Comparison of ENCODE assay signal across 11 cellular contexts in the genomic region with DNA sequence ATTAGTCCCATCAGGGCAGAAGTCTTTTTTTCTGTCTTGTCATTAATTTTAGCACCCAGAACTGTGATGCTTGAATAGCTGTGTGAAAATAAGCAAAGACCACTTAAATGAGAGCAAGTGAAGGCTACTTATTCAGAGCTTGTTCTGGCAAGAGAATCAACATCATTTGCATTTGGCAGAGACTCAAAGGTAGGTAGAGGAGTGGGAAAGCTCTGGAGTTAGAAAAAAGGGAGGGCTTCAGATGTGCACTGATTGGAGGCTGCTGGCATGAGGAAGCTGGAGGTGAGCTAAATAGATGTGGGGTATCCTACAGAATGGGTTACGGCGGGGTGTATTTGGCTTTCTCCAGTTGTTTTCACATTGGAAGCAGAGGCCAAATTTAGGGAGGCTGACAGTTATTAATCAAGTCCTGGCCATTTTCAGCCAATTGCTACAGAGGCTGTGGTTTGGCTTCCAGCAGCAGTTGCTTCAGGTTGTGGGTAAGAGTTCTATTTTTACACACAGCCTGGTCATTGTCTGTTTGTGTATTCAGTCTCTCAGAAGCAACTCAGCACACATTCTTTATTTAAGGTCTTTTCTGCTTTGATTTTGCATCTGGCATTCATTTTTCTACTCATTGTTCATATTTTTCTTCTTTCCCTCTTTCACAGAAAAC.
DNase-seq lines count a peak whose midpoint lies in the region; ATAC-seq and TF ChIP-seq lines count a peak whose summit lies in the region.
"Had no signal": no experiment of that assay in that cellular context is flagged by ENCODE, and none has a peak within 500 bp of the region (broad histone marks: within the 10 kb centered on the region; RNA-seq: fewer than 3 reads in every experiment).

No MANE protein-coding gene starts in this region.

- H3K9ac ChIP-seq in fibroblast of lung (ENCODE audit: insufficient read depth, low read length), result no peak overlapping the region
- H3K9ac ChIP-seq in smooth muscle cell (ENCODE audit: low read depth), result no peak overlapping the region
- H3K9ac ChIP-seq: neural progenitor cell had no signal

- H4K20me1 ChIP-seq in fibroblast of lung (ENCODE audit: control insufficient read depth, extremely low read depth, insufficient read depth, low read length) (no peaks in the 10 kb centered on the region), smooth muscle cell (ENCODE audit: low read depth) (no peaks in the 10 kb centered on the region)

- H3K27me3 ChIP-seq in fibroblast of lung (ENCODE audit: control insufficient read depth, insufficient read depth, low read length) (no peaks in the 10 kb centered on the region), smooth muscle cell (ENCODE audit: low read depth) (no peaks in the 10 kb centered on the region)
- H3K27me3 ChIP-seq: neural progenitor cell had no signal

- H3K4me3 ChIP-seq in fibroblast of lung (replicated peaks in 1 of 4; ENCODE audit: control extremely low read depth in 1 of 4, insufficient read depth in 1 of 4, low read depth in 3 of 4, low read length in 4 of 4), result no peak overlapping the region
- H3K4me3 ChIP-seq in smooth muscle cell, result no peak overlapping the region
- H3K4me3 ChIP-seq: neural progenitor cell had no signal

- no peak for ATAC-seq in HG02763 (IDR thresholded peaks at IDR 0.05; ENCODE audit: unreplicated experiment)
- ATAC-seq: activated CD4-positive, CD25-positive, alpha-beta regulatory T cell treated with anti-CD3 and anti-CD28 coated beads, Interleukin-2, amount 50 U/mL, for 24 hours had no signal

- H3K36me3 ChIP-seq in fibroblast of lung (ENCODE audit: control insufficient read depth, insufficient read depth, low read length), result no peaks in the 10 kb centered on the region
- peaks cover 11% of the 10 kb centered on the region for H3K36me3 ChIP-seq in smooth muscle cell (ENCODE audit: low read depth)
- H3K36me3 ChIP-seq: neural progenitor cell had no signal

- DNase-seq in DMS53 (lab: John Stamatoyannopoulos, UW) (peak; percentile 6), DMS53 treated with DMSO at 0.1 percent for 48 hours (lab: John Stamatoyannopoulos, UW; ENCODE audit: unreplicated experiment) (no peak), NCI-H526 treated with DMSO at 0.1 percent for 48 hours (lab: John Stamatoyannopoulos, UW) (peak; percentile 29), fibroblast of lung (ENCODE audit: low read depth in 2 of 2) (peak; percentile 89 to 93), smooth muscle cell (lab: John Stamatoyannopoulos, UW; ENCODE audit: unreplicated experiment) (no peak), EL (no peak)
- no peak for DNase-seq in activated naive CD4-positive, alpha-beta T cell treated with anti-CD3 and anti-CD28 coated beads, Interleukin-2, amount 50 U/mL, for 16 hours

- H3K79me2 ChIP-seq in fibroblast of lung (ENCODE audit: control insufficient read depth, insufficient read depth, low read length) (no peaks in the 10 kb centered on the region), smooth muscle cell (ENCODE audit: low read depth) (no peaks in the 10 kb centered on the region)

- TF ChIP-seq CTCF in fibroblast of lung (conservative IDR thresholded peaks at IDR 0.05 in 1 of 2, IDR thresholded peaks at IDR 0.05 in 1 of 2; ENCODE audit: low read depth in 1 of 2, low read length in 2 of 2) (no peak), smooth muscle cell (IDR thresholded peaks at IDR 0.05; ENCODE audit: borderline replicate concordance, insufficient read depth, poor library complexity, severe bottlenecking) (no peak)

- H3K27ac ChIP-seq in fibroblast of lung (ENCODE audit: insufficient read depth, low read length), result no peak overlapping the region
- H3K27ac ChIP-seq in smooth muscle cell (ENCODE audit: low read depth), result peak overlapping the region; percentile 55
- H3K27ac ChIP-seq: 22Rv1, neural progenitor cell had no signal

- H3K4me2 ChIP-seq in fibroblast of lung (ENCODE audit: extremely low read depth, insufficient read depth, low read length), result peak overlapping the region; percentile 65
- peak overlapping the region; percentile 48 for H3K4me2 ChIP-seq in smooth muscle cell
- H3K4me2 ChIP-seq: neural progenitor cell had no signal

- H3K4me1 ChIP-seq in fibroblast of lung (ENCODE audit: control insufficient read depth, extremely low read depth, insufficient read depth, low read length) (peaks cover 2% of the 10 kb centered on the region), smooth muscle cell (ENCODE audit: low read depth) (peaks cover 10% of the 10 kb centered on the region)
- H3K4me1 ChIP-seq: neural progenitor cell had no signal

- peaks cover 20% of the 10 kb centered on the region for H3F3A ChIP-seq in smooth muscle cell (ENCODE audit: low read depth)

- H3K9me3 ChIP-seq in fibroblast of lung (ENCODE audit: control insufficient read depth, insufficient read depth, low read depth, low read length) (no peaks in the 10 kb centered on the region), smooth muscle cell (replicated peaks; ENCODE audit: low read depth) (peaks cover 10% of the 10 kb centered on the region)

- 68% methylated on average over 2 of the region's 2 CpGs for WGBS in smooth muscle cell (ENCODE audit: low lambda C conversion rate)

- H2AFZ ChIP-seq in fibroblast of lung (ENCODE audit: low read length) (no peak overlapping the region), smooth muscle cell (ENCODE audit: low read depth) (no peak overlapping the region)
- H2AFZ ChIP-seq: neural progenitor cell had no signal

Comparison
In these comparisons a context has a peak if more than half of its experiments do, and no peak if none do; other contexts are left out.
1. DNase-seq: peak in DMS53 (single experiment), NCI-H526 treated with DMSO at 0.1 percent for 48 hours (single experiment) and fibroblast of lung (2 of 2); none in DMS53 treated with DMSO at 0.1 percent for 48 hours (single experiment), smooth muscle cell (single experiment), EL (single experiment) and activated naive CD4-positive, alpha-beta T cell treated with anti-CD3 and anti-CD28 coated beads, Interleukin-2, amount 50 U/mL, for 16 hours (single experiment).